ENCODE assay signal across 14 cellular contexts in the genomic region with DNA sequence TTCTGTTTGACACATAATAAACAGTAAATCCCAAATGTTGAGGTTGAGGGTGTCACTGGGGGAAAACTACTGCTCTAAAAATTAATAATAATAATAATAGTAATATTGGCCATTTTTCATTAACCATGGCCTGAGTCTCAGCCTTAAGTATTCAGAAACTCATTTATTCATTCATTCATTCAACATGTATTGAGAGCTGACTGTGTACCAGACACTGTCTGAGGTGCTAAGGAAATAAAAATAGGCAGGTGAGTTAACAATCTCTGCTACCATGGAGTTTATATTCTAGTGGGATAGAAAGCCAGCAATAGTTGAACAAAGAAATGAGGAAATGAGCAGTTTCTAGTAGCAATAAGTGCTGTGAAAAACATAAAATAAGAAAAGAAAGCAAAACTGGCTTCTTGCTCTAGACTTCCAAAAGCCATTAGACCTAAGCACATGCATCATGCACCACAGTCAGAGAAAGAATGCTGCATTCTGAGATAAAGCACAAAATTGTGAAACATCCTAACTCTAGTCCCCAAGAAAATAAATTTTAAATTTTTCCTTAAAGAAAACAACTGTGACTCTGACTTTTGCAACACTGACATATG.
A peak's percentile ranks its signal among the peaks of the same experiment; 100 is the strongest.
DNase-seq lines count a peak whose midpoint lies in the region; ATAC-seq and TF ChIP-seq lines count a peak whose summit lies in the region.
"Had no signal": no experiment of that assay in that cellular context is flagged by ENCODE, and none has a peak within 500 bp of the region (broad histone marks: within the 10 kb centered on the region; RNA-seq: fewer than 3 reads in every experiment).

No MANE protein-coding gene starts in this region.

- H3K27me3 ChIP-seq in CD8-positive, alpha-beta memory T cell (ENCODE audit: insufficient read depth, low read length, poor library complexity, severe bottlenecking), result no peaks in the 10 kb centered on the region
- H3K27me3 ChIP-seq: colonic mucosa had no signal

- peaks cover 0 to 8% (median 5%) of the 10 kb centered on the region in 5 donors for H3K9me3 Mint-ChIP-seq in CD8-positive, alpha-beta memory T cell

- DNase-seq in GM13976 (ENCODE audit: low spot score) (peak; percentile 25), coronary artery (ENCODE audit: low spot score) (no peak), KBM-7 (no peak)
- no peak for DNase-seq in activated T-cell treated with anti-CD3 and anti-CD28 coated beads, Interleukin-2, amount 50 U/mL, for 48 hours
- DNase-seq in CD8-positive, alpha-beta memory T cell, result no peak
- DNase-seq: activated naive CD4-positive, alpha-beta T cell treated with Interleukin-2 at 50 U/mL for 16 hours; colonic mucosa; glutamatergic neuron; mammary epithelial cell; NCI-H1694 treated with DMSO at 0.1 percent for 48 hours had no signal

- H3K4me3 ChIP-seq in coronary artery, result no peak overlapping the region
- H3K4me3 ChIP-seq in CD8-positive, alpha-beta memory T cell (ENCODE audit: low read length), result no peak overlapping the region
- H3K4me3 ChIP-seq: colonic mucosa had no signal

- peak; percentile 99 for ATAC-seq in GM19452 (IDR thresholded peaks at IDR 0.05; ENCODE audit: unreplicated experiment)
- ATAC-seq in HG02884 (IDR thresholded peaks at IDR 0.05; ENCODE audit: unreplicated experiment), result peak; percentile 98
- peak; percentile 95 for ATAC-seq in HG03565 (IDR thresholded peaks at IDR 0.05; ENCODE audit: unreplicated experiment)
- ATAC-seq: Panc1 had no signal

- no peak overlapping the region for H3K27ac ChIP-seq in coronary artery
- H3K27ac ChIP-seq in CD8-positive, alpha-beta memory T cell (ENCODE audit: low read depth, low read length), result no peak overlapping the region
- H3K27ac ChIP-seq: colonic mucosa had no signal

- POLR2A ChIA-PET in CD8-positive, alpha-beta memory T cell (lab: Charles Lee), result no interaction called here

- no peaks in the 10 kb centered on the region for H3K36me3 Mint-ChIP-seq in CD8-positive, alpha-beta memory T cell

- H3K4me1 Mint-ChIP-seq in CD8-positive, alpha-beta memory T cell, result no peaks in the 10 kb centered on the region

- in situ Hi-C loops in GM13976 (cut with MboI; ENCODE audit: low sequenced_read_pairs, unreplicated experiment), result no loop called here
- in situ Hi-C loops in KBM-7 (cut with MboI; ENCODE audit: low pct_unique_long_range_greater_than_20kb, low sequenced_read_pairs), result no loop called here

- H3K27me3 Mint-ChIP-seq in CD8-positive, alpha-beta memory T cell, result peaks cover 0 to 1% of the 10 kb centered on the region in 2 donors

- H3K36me3 ChIP-seq in CD8-positive, alpha-beta memory T cell (ENCODE audit: insufficient read depth, low read length), result no peaks in the 10 kb centered on the region
- H3K36me3 ChIP-seq: colonic mucosa had no signal

- H3K9me3 ChIP-seq in CD8-positive, alpha-beta memory T cell (ENCODE audit: low read length), result no peaks in the 10 kb centered on the region
- H3K9me3 ChIP-seq: colonic mucosa had no signal

- CTCF ChIA-PET in CD8-positive, alpha-beta memory T cell (lab: Charles Lee), result no interaction called here

- no peaks in the 10 kb centered on the region for H3K4me1 ChIP-seq in CD8-positive, alpha-beta memory T cell (ENCODE audit: insufficient read depth, low read length)
- H3K4me1 ChIP-seq: colonic mucosa had no signal

- TF ChIP-seq CTCF in GM13976 (IDR thresholded peaks at IDR 0.05; ENCODE audit: borderline replicate concordance, control extremely low read depth, extremely low read depth, insufficient read depth, missing control alignments) (no peak), coronary artery (IDR thresholded peaks at IDR 0.05) (no peak)

- H3K4me3 Mint-ChIP-seq in CD8-positive, alpha-beta memory T cell, result no peak overlapping the region

- H3K27ac Mint-ChIP-seq in CD8-positive, alpha-beta memory T cell, result no peak overlapping the region
